In the genomic region with DNA sequence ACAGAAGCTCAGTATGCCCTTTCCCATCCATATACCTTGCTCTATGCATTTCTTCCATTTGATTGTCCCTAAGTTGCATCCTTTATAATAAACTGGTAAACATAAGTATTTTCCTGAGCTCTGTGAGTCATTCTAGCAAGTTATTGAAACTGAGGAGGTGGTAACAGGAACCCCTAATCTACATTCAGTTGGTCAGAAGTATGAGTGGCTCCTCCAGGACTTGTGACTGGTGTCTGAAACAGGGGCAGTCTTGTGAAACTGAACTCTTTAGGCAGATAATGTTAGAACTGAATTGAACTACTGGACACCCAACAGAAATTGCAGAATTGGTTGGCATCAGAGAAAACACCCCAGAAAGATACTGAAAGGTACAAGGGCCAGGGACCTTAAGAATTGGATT, we compare ENCODE assay signal across 10 cellular contexts.
DNase-seq lines count a peak whose midpoint lies in the region; ATAC-seq and TF ChIP-seq lines count a peak whose summit lies in the region.
"Had no signal": no experiment of that assay in that cellular context is flagged by ENCODE, and none has a peak within 500 bp of the region (broad histone marks: within the 10 kb centered on the region; RNA-seq: fewer than 3 reads in every experiment).

No MANE protein-coding gene starts in this region.

- DNase-seq in activated T-cell treated with anti-CD3 and anti-CD28 coated beads, Interleukin-2, amount 50 U/mL, for 24 hours: no peak
- DNase-seq in activated T-cell treated with anti-CD3 and anti-CD28 coated beads for 4 hours (no peak), mesothelial cell of epicardium (ENCODE audit: low spot score in 2 of 2, unreplicated experiment in 2 of 2) (no peak)
- no peak for DNase-seq in stimulated activated naive CD8-positive, alpha-beta T cell treated with anti-CD3 and anti-CD28 coated beads, Interleukin-15, amount 100 ng/mL, for 72 hours
- no peak for DNase-seq in activated naive CD4-positive, alpha-beta T cell (lab: John Stamatoyannopoulos, UW)
- DNase-seq: NCI-H1417 treated with DMSO at 0.1 percent for 48 hours had no signal

- H3K27me3 Mint-ChIP-seq in activated T-cell treated with anti-CD3 and anti-CD28 coated beads, Interleukin-2, amount 50 U/mL, for 24 hours: no peaks in the 10 kb centered on the region
- H3K27me3 Mint-ChIP-seq in stimulated activated naive CD8-positive, alpha-beta T cell treated with anti-CD3 and anti-CD28 coated beads, Interleukin-15, amount 100 ng/mL, for 72 hours: no peaks in the 10 kb centered on the region
- H3K27me3 Mint-ChIP-seq in mesothelial cell of epicardium (ENCODE audit: low read depth): no peaks in the 10 kb centered on the region

- no peak overlapping the region for H3K4me3 Mint-ChIP-seq in activated T-cell treated with anti-CD3 and anti-CD28 coated beads, Interleukin-2, amount 50 U/mL, for 24 hours
- H3K4me3 Mint-ChIP-seq in stimulated activated naive CD8-positive, alpha-beta T cell treated with anti-CD3 and anti-CD28 coated beads, Interleukin-15, amount 100 ng/mL, for 72 hours: peak overlapping the region in 1 of 2 donors; percentile 55
- H3K4me3 Mint-ChIP-seq in mesothelial cell of epicardium: no peak overlapping the region

- peak overlapping the region; percentile 28 for H3K27ac Mint-ChIP-seq in activated T-cell treated with anti-CD3 and anti-CD28 coated beads, Interleukin-2, amount 50 U/mL, for 24 hours
- H3K27ac Mint-ChIP-seq in stimulated activated naive CD8-positive, alpha-beta T cell treated with anti-CD3 and anti-CD28 coated beads, Interleukin-15, amount 100 ng/mL, for 72 hours: no peak overlapping the region
- no peak overlapping the region for H3K27ac Mint-ChIP-seq in mesothelial cell of epicardium

- TF ChIP-seq CTCF in mesothelial cell of epicardium (IDR thresholded peaks at IDR 0.05; ENCODE audit: unreplicated experiment): no peak

- H3K36me3 Mint-ChIP-seq in activated T-cell treated with anti-CD3 and anti-CD28 coated beads, Interleukin-2, amount 50 U/mL, for 24 hours (ENCODE audit: low read depth): peaks cover 60% of the 10 kb centered on the region
- no peaks in the 10 kb centered on the region for H3K36me3 Mint-ChIP-seq in mesothelial cell of epicardium

- ATAC-seq in HG02678 (IDR thresholded peaks at IDR 0.05; ENCODE audit: unreplicated experiment): peak; percentile 67
- peak; percentile 27 for ATAC-seq in HG03469 (IDR thresholded peaks at IDR 0.05; ENCODE audit: unreplicated experiment)
- peak; percentile 86 for ATAC-seq in stimulated activated naive CD8-positive, alpha-beta T cell treated with anti-CD3 and anti-CD28 coated beads, Interleukin-15, amount 100 ng/mL, for 72 hours
- ATAC-seq in HG03108 (IDR thresholded peaks at IDR 0.05; ENCODE audit: unreplicated experiment): no peak
- ATAC-seq: A549 had no signal

- peaks cover 15% of the 10 kb centered on the region for H3K4me1 Mint-ChIP-seq in activated T-cell treated with anti-CD3 and anti-CD28 coated beads, Interleukin-2, amount 50 U/mL, for 24 hours (ENCODE audit: low read depth)
- peaks cover 15% of the 10 kb centered on the region for H3K4me1 Mint-ChIP-seq in stimulated activated naive CD8-positive, alpha-beta T cell treated with anti-CD3 and anti-CD28 coated beads, Interleukin-15, amount 100 ng/mL, for 72 hours
- no peaks in the 10 kb centered on the region for H3K4me1 Mint-ChIP-seq in mesothelial cell of epicardium

- no peaks in the 10 kb centered on the region for H3K9me3 Mint-ChIP-seq in activated T-cell treated with anti-CD3 and anti-CD28 coated beads, Interleukin-2, amount 50 U/mL, for 24 hours
- H3K9me3 Mint-ChIP-seq in stimulated activated naive CD8-positive, alpha-beta T cell treated with anti-CD3 and anti-CD28 coated beads, Interleukin-15, amount 100 ng/mL, for 72 hours: no peaks in the 10 kb centered on the region
- no peaks in the 10 kb centered on the region for H3K9me3 Mint-ChIP-seq in mesothelial cell of epicardium
